In genomic region chr7:48360574-48360973, GRCh38 we compare ENCODE assay signal across 15 cellular contexts.
"Had no signal": no experiment of that assay in that cellular context is flagged by ENCODE, and none has a peak within 500 bp of the region (broad histone marks: within the 10 kb centered on the region; RNA-seq: fewer than 3 reads in every experiment).

No MANE protein-coding gene starts in this region.

- H3K4me3 ChIP-seq: gastrocnemius medialis, right atrium auricular region, smooth muscle cell had no signal

- H3K27ac ChIP-seq: gastrocnemius medialis, right atrium auricular region had no signal

- H3K4me1 ChIP-seq: gastrocnemius medialis, right atrium auricular region had no signal

- H3K36me3 Mint-ChIP-seq: type B pancreatic cell had no signal

- H3K36me3 ChIP-seq: gastrocnemius medialis, right atrium auricular region had no signal

- H3K9me3 Mint-ChIP-seq: activated naive CD4-positive, alpha-beta T cell treated with anti-CD3 and anti-CD28 coated beads for 36 hours; activated T-helper 17 cell treated with anti-CD3 and anti-CD28 coated beads, Interleukin-2, amount 50 U/mL, for 72 hours; central memory CD8-positive, alpha-beta T cell; endodermal cell; type B pancreatic cell had no signal

- H3K4me2 ChIP-seq: smooth muscle cell had no signal

- H3K4me1 Mint-ChIP-seq: activated T-helper 17 cell treated with anti-CD3 and anti-CD28 coated beads, Interleukin-2, amount 50 U/mL, for 72 hours; central memory CD8-positive, alpha-beta T cell; endodermal cell had no signal

- DNase-seq: activated CD4-positive, alpha-beta T cell treated with anti-CD3 and anti-CD28 coated beads, Interleukin-2, amount 50 U/mL, for 1 hour; activated naive CD4-positive, alpha-beta T cell treated with anti-CD3 and anti-CD28 coated beads for 36 hours; activated T-cell treated with anti-CD3 and anti-CD28 coated beads for 4 hours; dermis blood vessel endothelial cell; endodermal cell; gastrocnemius medialis; hippocampal formation; stimulated activated naive CD4-positive, alpha-beta T cell; substantia nigra had no signal

- H3K27me3 ChIP-seq: gastrocnemius medialis, right atrium auricular region had no signal

- H3K4me3 Mint-ChIP-seq: activated naive CD4-positive, alpha-beta T cell treated with anti-CD3 and anti-CD28 coated beads for 36 hours; activated T-helper 17 cell treated with anti-CD3 and anti-CD28 coated beads, Interleukin-2, amount 50 U/mL, for 72 hours; central memory CD8-positive, alpha-beta T cell; endodermal cell; neural crest cell; type B pancreatic cell had no signal

- H3K9me3 ChIP-seq: gastrocnemius medialis, right atrium auricular region had no signal

- H3K27ac Mint-ChIP-seq: activated naive CD4-positive, alpha-beta T cell treated with anti-CD3 and anti-CD28 coated beads for 36 hours; activated T-helper 17 cell treated with anti-CD3 and anti-CD28 coated beads, Interleukin-2, amount 50 U/mL, for 72 hours; endodermal cell; type B pancreatic cell had no signal
